Comparison of ENCODE assay signal across 15 cellular contexts in genomic region chr1:50985094-50985493, GRCh38. TPM values are rescaled to one million over a fixed set of nuclear protein-coding genes. Genes with fewer than 3 reads are reported as not detected.
DNase-seq lines count a peak whose midpoint lies in the region; ATAC-seq lines count a peak whose summit lies in the region.
"Had no signal": no experiment of that assay in that cellular context is flagged by ENCODE, and none has a peak within 500 bp of the region (broad histone marks: within the 10 kb centered on the region; RNA-seq: fewer than 3 reads in every experiment).

No MANE protein-coding gene starts in this region.

- CTCF ChIA-PET in activated CD4-positive, alpha-beta memory T cell treated with anti-CD3 and anti-CD28 coated beads, Interleukin-2, amount 10 ng/mL, durations not matched to agents 7 days and 5 days (lab: Charles Lee), result interaction anchor here (0.6 kb wide), 2 partner anchors 25 to 105 kb away, joined by 3 read pairs; partner anchors contain the start of gene FAF1

- H3K9me3 Mint-ChIP-seq in effector memory CD8-positive, alpha-beta T cell, result no peaks in the 10 kb centered on the region
- no peaks in the 10 kb centered on the region for H3K9me3 Mint-ChIP-seq in activated CD4-positive, alpha-beta memory T cell treated with anti-CD3 and anti-CD28 coated beads, Interleukin-2, amount 10 ng/mL, durations not matched to agents 7 days and 5 days

- POLR2A ChIA-PET in activated CD4-positive, alpha-beta memory T cell treated with anti-CD3 and anti-CD28 coated beads, Interleukin-2, amount 10 ng/mL, durations not matched to agents 7 days and 5 days (lab: Charles Lee), result no interaction called here

- peaks cover 0 to 3% of the 10 kb centered on the region in 2 donors for H3K4me1 Mint-ChIP-seq in effector memory CD8-positive, alpha-beta T cell (ENCODE audit: low read depth in 2 of 2)
- no peaks in the 10 kb centered on the region for H3K4me1 Mint-ChIP-seq in activated CD4-positive, alpha-beta memory T cell treated with anti-CD3 and anti-CD28 coated beads, Interleukin-2, amount 10 ng/mL, durations not matched to agents 7 days and 5 days

- H3K4me3 Mint-ChIP-seq in effector memory CD8-positive, alpha-beta T cell, result no peak overlapping the region
- no peak overlapping the region for H3K4me3 Mint-ChIP-seq in activated CD4-positive, alpha-beta memory T cell treated with anti-CD3 and anti-CD28 coated beads, Interleukin-2, amount 10 ng/mL, durations not matched to agents 7 days and 5 days

- peak overlapping the region; percentile 35 to 50 for H3K27ac Mint-ChIP-seq in effector memory CD8-positive, alpha-beta T cell
- H3K27ac Mint-ChIP-seq in activated CD4-positive, alpha-beta memory T cell treated with anti-CD3 and anti-CD28 coated beads, Interleukin-2, amount 10 ng/mL, durations not matched to agents 7 days and 5 days, result no peak overlapping the region

- no peaks in the 10 kb centered on the region for H3K27me3 Mint-ChIP-seq in effector memory CD8-positive, alpha-beta T cell
- H3K27me3 Mint-ChIP-seq in activated CD4-positive, alpha-beta memory T cell treated with anti-CD3 and anti-CD28 coated beads, Interleukin-2, amount 10 ng/mL, durations not matched to agents 7 days and 5 days, result peaks cover 25% of the 10 kb centered on the region

- DNase-seq in Caki2 (ENCODE audit: low read depth), result peak; percentile 46
- DNase-seq in G401 (ENCODE audit: low spot score), result peak; percentile 27
- peak; percentile 76 for DNase-seq in NCI-H2029 (lab: John Stamatoyannopoulos, UW)
- no peak for DNase-seq in effector memory CD8-positive, alpha-beta T cell
- no peak for DNase-seq in COLO668 (lab: John Stamatoyannopoulos, UW; ENCODE audit: unreplicated experiment)
- DNase-seq in activated CD4-positive, alpha-beta memory T cell treated with anti-CD3 and anti-CD28 coated beads, Interleukin-2, amount 10 ng/mL, durations not matched to agents 7 days and 5 days, result no peak
- DNase-seq in T-helper 1 cell, result no peak
- DNase-seq: activated CD4-positive, alpha-beta T cell treated with anti-CD3 and anti-CD28 coated beads for 4 hours; activated naive CD4-positive, alpha-beta T cell treated with anti-CD3 and anti-CD28 coated beads, Interleukin-2, amount 50 U/mL, for 16 hours; dermis blood vessel endothelial cell; heart left ventricle; NCI-H1048; right lobe of liver; stimulated activated CD4-positive, alpha-beta T cell treated with anti-CD3 and anti-CD28 coated beads, Interleukin-2, amount 100 ng/mL, for 24 hours had no signal

- ATAC-seq in effector memory CD8-positive, alpha-beta T cell (replicated peaks), result no peak
- ATAC-seq: heart left ventricle, right lobe of liver had no signal

- peaks cover 6% of the 10 kb centered on the region for H3K36me3 Mint-ChIP-seq in effector memory CD8-positive, alpha-beta T cell (ENCODE audit: insufficient read depth)
- H3K36me3 Mint-ChIP-seq in activated CD4-positive, alpha-beta memory T cell treated with anti-CD3 and anti-CD28 coated beads, Interleukin-2, amount 10 ng/mL, durations not matched to agents 7 days and 5 days (ENCODE audit: low read depth), result no peaks in the 10 kb centered on the region

- in situ Hi-C loops in Caki2 (cut with HindIII; ENCODE audit: low pct_unique_long_range_greater_than_20kb, low sequenced_read_pairs) (no loop called here), G401 (cut with HindIII; ENCODE audit: low sequenced_read_pairs) (no loop called here)

RNA-seq across cellular contexts. Expression of gene CDKN2C, which starts 15.0 kb away (rescaled TPM):
- 123 and 136 TPM in 2 replicates for total RNA-seq in Caki2 (2014; rRNA removed; shearing (Covaris generic); ENCODE audit: low replicate concordance)
- 98.3 and 104 TPM in 2 replicates for total RNA-seq in G401 (2014; rRNA removed; shearing (Covaris generic))
- 10 to 100 TPM; 53.1 to 56.1 TPM for total RNA-seq in activated CD4-positive, alpha-beta memory T cell treated with anti-CD3 and anti-CD28 coated beads, Interleukin-2, amount 10 ng/mL, durations not matched to agents 7 days and 5 days
- total RNA-seq: H1 had no signal

RNA-seq across cellular contexts. Expression of gene FAF1, which starts 25.0 kb away (rescaled TPM):
- total RNA-seq in Caki2 (2014; rRNA removed; shearing (Covaris generic); ENCODE audit: low replicate concordance), result 23.7 and 75.4 TPM in 2 replicates
- 38.0 and 114 TPM in 2 replicates for total RNA-seq in G401 (2014; rRNA removed; shearing (Covaris generic))
- total RNA-seq in activated CD4-positive, alpha-beta memory T cell treated with anti-CD3 and anti-CD28 coated beads, Interleukin-2, amount 10 ng/mL, durations not matched to agents 7 days and 5 days, result 10 to 100 TPM; 71.3 to 75.1 TPM

Comparison
In these comparisons a context has a peak if more than half of its experiments do, and no peak if none do; other contexts are left out.
1. DNase-seq: peak in Caki2 (single experiment), G401 (single experiment) and NCI-H2029 (single experiment); none in effector memory CD8-positive, alpha-beta T cell (0 of 3), COLO668 (single experiment), activated CD4-positive, alpha-beta memory T cell treated with anti-CD3 and anti-CD28 coated beads, Interleukin-2, amount 10 ng/mL, durations not matched to agents 7 days and 5 days (single experiment) and T-helper 1 cell (0 of 5).